Comparison of ENCODE assay signal across 12 cellular contexts in the genomic region with DNA sequence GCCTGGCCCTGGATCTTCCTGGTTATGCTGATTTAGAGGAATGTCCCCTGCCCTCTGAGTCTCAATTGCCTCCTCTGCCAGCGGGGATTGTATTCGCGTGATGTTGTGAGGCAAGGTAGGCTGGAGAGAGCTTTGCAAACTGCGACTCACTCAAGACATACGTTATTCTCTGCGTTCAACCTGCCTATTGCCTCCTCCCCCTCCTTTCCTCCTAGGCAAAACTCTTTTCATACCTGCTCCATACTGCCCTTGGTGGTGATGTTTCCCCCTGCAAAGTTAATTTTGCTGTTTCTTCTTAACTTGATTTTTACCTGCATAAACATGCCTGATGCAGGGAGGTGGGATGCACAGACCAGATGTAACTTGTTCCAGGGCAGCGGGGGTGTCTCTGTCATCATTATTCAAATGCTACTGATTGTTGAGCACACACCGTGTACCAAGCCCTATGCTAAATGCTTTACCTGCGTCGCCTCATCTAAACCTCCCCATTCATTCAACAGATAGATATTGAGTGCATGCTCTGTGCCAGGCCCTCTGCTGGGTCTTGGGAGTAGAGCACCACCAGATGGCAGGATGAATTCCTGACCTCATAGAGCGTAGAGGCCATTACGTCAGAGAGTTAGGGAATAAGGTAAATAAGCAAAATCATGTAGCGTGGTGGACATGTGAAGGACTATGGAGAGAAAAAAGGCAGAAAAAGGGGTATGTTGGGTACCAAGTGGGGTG. TPM values are rescaled to one million over a fixed set of nuclear protein-coding genes. Genes with fewer than 3 reads are reported as not detected.
DNase-seq lines count a peak whose midpoint lies in the region; ATAC-seq and TF ChIP-seq lines count a peak whose summit lies in the region.
"Had no signal": no experiment of that assay in that cellular context is flagged by ENCODE, and none has a peak within 500 bp of the region (broad histone marks: within the 10 kb centered on the region; RNA-seq: fewer than 3 reads in every experiment).

No MANE protein-coding gene starts in this region.

- no peak overlapping the region for H3K4me2 ChIP-seq in parathyroid adenoma (ENCODE audit: low read length)

- H3K9me3 ChIP-seq in parathyroid adenoma (ENCODE audit: control insufficient read depth, low read length) = no peaks in the 10 kb centered on the region
- H3K9me3 ChIP-seq: sigmoid colon had no signal

- H3K36me3 ChIP-seq in parathyroid adenoma (ENCODE audit: control insufficient read depth, insufficient read depth, low read length) = no peaks in the 10 kb centered on the region
- H3K36me3 ChIP-seq: sigmoid colon had no signal

- no peak overlapping the region for H3K4me3 ChIP-seq in parathyroid adenoma (ENCODE audit: low read depth, low read length)
- H3K4me3 ChIP-seq: sigmoid colon had no signal

- H3K4me1 ChIP-seq in parathyroid adenoma = no peaks in the 10 kb centered on the region
- H3K4me1 ChIP-seq: sigmoid colon had no signal

- no peak overlapping the region for H3K27ac ChIP-seq in parathyroid adenoma
- H3K27ac ChIP-seq: sigmoid colon had no signal

- peak; percentile 30 for TF ChIP-seq CTCF in parathyroid adenoma (IDR thresholded peaks at IDR 0.05)

- H3K9ac ChIP-seq in parathyroid adenoma = no peak overlapping the region

- no peak overlapping the region for H2AFZ ChIP-seq in parathyroid adenoma

- peak; percentile 32 for DNase-seq in NCI-H1436 (lab: John Stamatoyannopoulos, UW)
- no peak for DNase-seq in NCI-H1436 treated with DMSO at 0.1 percent for 48 hours (lab: John Stamatoyannopoulos, UW)
- DNase-seq in NCI-H2029 treated with DMSO at 0.1 percent for 48 hours (lab: John Stamatoyannopoulos, UW) = peak; percentile 15
- peak; percentile 51 to 55 for DNase-seq in dermis microvascular lymphatic vessel endothelial cell (ENCODE audit: low read depth in 2 of 2)
- DNase-seq: activated T-cell treated with anti-CD3 and anti-CD28 coated beads, Interleukin-2, amount 50 U/mL, for 72 hours; foreskin melanocyte; NK-92 treated with Interleukin-12 subunit alpha and Interleukin-12 subunit beta, amount 100 ng/mL, for 24 hours; sigmoid colon had no signal

- H3K27me3 ChIP-seq in parathyroid adenoma (ENCODE audit: control insufficient read depth, insufficient read depth, low read length) = no peaks in the 10 kb centered on the region
- H3K27me3 ChIP-seq: sigmoid colon had no signal

- no peak for ATAC-seq in HG02938 (IDR thresholded peaks at IDR 0.05; ENCODE audit: unreplicated experiment)
- no peak for ATAC-seq in HG02981 (IDR thresholded peaks at IDR 0.05; ENCODE audit: unreplicated experiment)
- ATAC-seq in GM19351 (IDR thresholded peaks at IDR 0.05; ENCODE audit: unreplicated experiment) = no peak
- ATAC-seq: activated T-cell treated with anti-CD3 and anti-CD28 coated beads, Interleukin-2, amount 50 U/mL, for 72 hours had no signal

- H3K79me2 ChIP-seq in parathyroid adenoma = no peaks in the 10 kb centered on the region

RNA-seq across cellular contexts. Expression of a gene that starts 29.0 kb away (rescaled TPM):
- 4.1 and 9.2 TPM in 2 replicates for total RNA-seq in dermis microvascular lymphatic vessel endothelial cell
